Comparison of ENCODE assay signal across 14 cellular contexts in genomic region chr2:217910875-217911212, GRCh38.
DNase-seq lines count a peak whose midpoint lies in the region; ATAC-seq and TF ChIP-seq lines count a peak whose summit lies in the region.
"Had no signal": no experiment of that assay in that cellular context is flagged by ENCODE, and none has a peak within 500 bp of the region (broad histone marks: within the 10 kb centered on the region; RNA-seq: fewer than 3 reads in every experiment).

No MANE protein-coding gene starts in this region.

- no peak overlapping the region for H3K4me3 Mint-ChIP-seq in endodermal cell
- H3K4me3 Mint-ChIP-seq: activated CD4-positive, alpha-beta T cell treated with anti-CD3 and anti-CD28 coated beads for 36 hours; activated naive CD8-positive, alpha-beta T cell treated with anti-CD3 and anti-CD28 coated beads for 36 hours had no signal

- H2AFZ ChIP-seq in PC-3 (ENCODE audit: low read length), result no peak overlapping the region

- POLR2A ChIA-PET in PC-3 (lab: Charles Lee; ENCODE audit: unreplicated experiment), result no interaction called here

- CTCF ChIA-PET in PC-3 (lab: Charles Lee), result no interaction called here

- TF ChIP-seq CTCF in endodermal cell (conservative IDR thresholded peaks at IDR 0.05), result peak; percentile 12
- no peak for TF ChIP-seq CTCF in lung (IDR thresholded peaks at IDR 0.05; ENCODE audit: control extremely low read depth, extremely low read depth)
- no peak for TF ChIP-seq CTCF in spleen (IDR thresholded peaks at IDR 0.05 in 8 of 11, conservative IDR thresholded peaks at IDR 0.05 in 3 of 11)
- TF ChIP-seq CTCF in PC-3 (conservative IDR thresholded peaks at IDR 0.05; ENCODE audit: low read depth, low read length), result no peak

- BruUV-seq in PC-3 (replicated peaks; lab: Mats Ljungman, UMichigan), result no TSS peak

- H3K9me3 Mint-ChIP-seq in endodermal cell, result no peaks in the 10 kb centered on the region
- H3K9me3 Mint-ChIP-seq: activated naive CD8-positive, alpha-beta T cell treated with anti-CD3 and anti-CD28 coated beads for 36 hours had no signal

- DNase-seq in endodermal cell (no peak), lung (ENCODE audit: low spot score) (no peak), spleen (no peak), PC-3 (no peak), NCI-H345 treated with DMSO at 0.1 percent for 48 hours (lab: John Stamatoyannopoulos, UW; ENCODE audit: unreplicated experiment) (no peak), COLO668 (lab: John Stamatoyannopoulos, UW; ENCODE audit: unreplicated experiment) (no peak)
- no peak for DNase-seq in activated CD4-positive, CD25-positive, alpha-beta regulatory T cell treated with anti-CD3 and anti-CD28 coated beads, Interleukin-2, amount 50 U/mL, for 72 hours
- DNase-seq: activated CD4-positive, alpha-beta T cell treated with anti-CD3 and anti-CD28 coated beads for 36 hours; activated naive CD8-positive, alpha-beta T cell treated with anti-CD3 and anti-CD28 coated beads for 36 hours; colonic mucosa; NCI-H1930; NCI-H524 treated with DMSO at 0.1 percent for 48 hours had no signal

- peaks cover 7 to 87% (median 46%) of the 10 kb centered on the region in 11 experiments; a peak in 18 of 22 replicates for H4K20me1 ChIP-seq in BLaER1 treated with 17β-estradiol and CSF1 and Interleukin-3, amounts not matched to agents 10 nM and 100 nM
- H4K20me1 ChIP-seq in PC-3 (ENCODE audit: low read length), result no peaks in the 10 kb centered on the region

- H3K9ac ChIP-seq in BLaER1 treated with 17β-estradiol and CSF1 and Interleukin-3, amounts not matched to agents 10 nM and 100 nM, result no peak overlapping the region; a peak in 1 of 22 replicates
- H3K9ac ChIP-seq in endodermal cell (ENCODE audit: extremely low read depth, low read length, poor library complexity, severe bottlenecking), result no peak overlapping the region
- no peak overlapping the region for H3K9ac ChIP-seq in PC-3 (ENCODE audit: low read length)

- H3K4me1 ChIP-seq in BLaER1 treated with 17β-estradiol and CSF1 and Interleukin-3, amounts not matched to agents 10 nM and 100 nM, result peaks cover 75 to 95% (median 89%) of the 10 kb centered on the region in 10 experiments
- no peaks in the 10 kb centered on the region for H3K4me1 ChIP-seq in endodermal cell (ENCODE audit: control insufficient read depth, insufficient read depth, low read length)
- peaks cover 58 to 64% of the 10 kb centered on the region in 2 donors for H3K4me1 ChIP-seq in lung (ENCODE audit: control insufficient read depth in 2 of 2, insufficient read depth in 2 of 2, low read length in 2 of 2)
- peaks cover 62 to 100% (median 83%) of the 10 kb centered on the region in 6 donors for H3K4me1 ChIP-seq in spleen
- H3K4me1 ChIP-seq in PC-3 (ENCODE audit: insufficient read depth, low read length), result no peaks in the 10 kb centered on the region
- H3K4me1 ChIP-seq: colonic mucosa had no signal

- H3K36me3 Mint-ChIP-seq in endodermal cell (ENCODE audit: low read depth), result no peaks in the 10 kb centered on the region
- H3K36me3 Mint-ChIP-seq: activated naive CD8-positive, alpha-beta T cell treated with anti-CD3 and anti-CD28 coated beads for 36 hours had no signal

- H3K79me2 ChIP-seq in PC-3 (ENCODE audit: low read length), result no peaks in the 10 kb centered on the region

- no peak overlapping the region; a peak in 1 of 20 replicates for H3K4me3 ChIP-seq in BLaER1 treated with 17β-estradiol and CSF1 and Interleukin-3, amounts not matched to agents 10 nM and 100 nM
- H3K4me3 ChIP-seq in endodermal cell (ENCODE audit: low read length) (no peak overlapping the region), lung (no peak overlapping the region), spleen (no peak overlapping the region), PC-3 (ENCODE audit: low read length) (no peak overlapping the region)
- H3K4me3 ChIP-seq: colonic mucosa had no signal

- no peak for ATAC-seq in lung (ENCODE audit: insufficient read depth, low FRiP score)
- ATAC-seq in PC-3, result no peak
- ATAC-seq: activated CD4-positive, alpha-beta T cell treated with anti-CD3 and anti-CD28 coated beads for 36 hours had no signal

- H3K27me3 ChIP-seq in BLaER1 treated with 17β-estradiol and CSF1 and Interleukin-3, amounts not matched to agents 10 nM and 100 nM, result peaks cover 0 to 18% (median 0%) of the 10 kb centered on the region in 11 experiments; a peak in 9 of 22 replicates
- no peaks in the 10 kb centered on the region for H3K27me3 ChIP-seq in endodermal cell (ENCODE audit: control insufficient read depth, insufficient read depth, low read length, poor library complexity, severe bottlenecking)
- H3K27me3 ChIP-seq in lung (ENCODE audit: control insufficient read depth, insufficient read depth), result no peaks in the 10 kb centered on the region
- peaks cover 0 to 3% (median 0%) of the 10 kb centered on the region in 7 donors for H3K27me3 ChIP-seq in spleen (replicated peaks in 1 of 7)
- peaks cover 76% of the 10 kb centered on the region for H3K27me3 ChIP-seq in PC-3 (ENCODE audit: low read length)
- H3K27me3 ChIP-seq: colonic mucosa had no signal

- no peak overlapping the region for H3K27ac ChIP-seq in BLaER1 treated with 17β-estradiol and CSF1 and Interleukin-3, amounts not matched to agents 10 nM and 100 nM
- H3K27ac ChIP-seq in endodermal cell (ENCODE audit: low read depth, low read length), result no peak overlapping the region
- H3K27ac ChIP-seq in lung (ENCODE audit: low read depth in 1 of 2, low read length in 1 of 2), result peak overlapping the region; percentile 93 to 95
- peak overlapping the region; percentile 13 to 88 (median 80) for H3K27ac ChIP-seq in spleen
- no peak overlapping the region for H3K27ac ChIP-seq in PC-3 (ENCODE audit: low read length)
- H3K27ac ChIP-seq: RWPE1 had no signal

- intact Hi-C loops in spleen (cut with DNase I; ENCODE audit: low total_unique reads), result no loop called here
- intact Hi-C loops in PC-3 (cut with micrococcal nuclease), result no loop called here

- no peaks in the 10 kb centered on the region for H3F3A ChIP-seq in PC-3 (ENCODE audit: low read length, unreplicated experiment)

- H3K9me2 ChIP-seq in PC-3 (replicated peaks; ENCODE audit: low read length), result no peaks in the 10 kb centered on the region

- TF ChIP-seq POLR2A in spleen (IDR thresholded peaks at IDR 0.05), result no peak

- H3K27me3 Mint-ChIP-seq in endodermal cell (ENCODE audit: insufficient read depth), result peaks cover 12% of the 10 kb centered on the region

- H3K4me1 Mint-ChIP-seq in endodermal cell, result peaks cover 14% of the 10 kb centered on the region
- H3K4me1 Mint-ChIP-seq: activated CD4-positive, alpha-beta T cell treated with anti-CD3 and anti-CD28 coated beads for 36 hours had no signal

- no peak overlapping the region for H3K27ac Mint-ChIP-seq in endodermal cell
- H3K27ac Mint-ChIP-seq: activated CD4-positive, alpha-beta T cell treated with anti-CD3 and anti-CD28 coated beads for 36 hours; activated naive CD8-positive, alpha-beta T cell treated with anti-CD3 and anti-CD28 coated beads for 36 hours had no signal

- peaks cover 0 to 10% (median 0%) of the 10 kb centered on the region in 11 experiments; a peak in 2 of 22 replicates for H3K36me3 ChIP-seq in BLaER1 treated with 17β-estradiol and CSF1 and Interleukin-3, amounts not matched to agents 10 nM and 100 nM
- H3K36me3 ChIP-seq in endodermal cell (ENCODE audit: control insufficient read depth, insufficient read depth, low read length) (no peaks in the 10 kb centered on the region), lung (ENCODE audit: control insufficient read depth in 2 of 2, insufficient read depth in 2 of 2, low read length in 2 of 2) (peaks cover 0 to 5% of the 10 kb centered on the region in 2 donors), spleen (peaks cover 0 to 20% (median 0%) of the 10 kb centered on the region in 6 donors), PC-3 (ENCODE audit: low read depth, low read length) (no peaks in the 10 kb centered on the region)
- H3K36me3 ChIP-seq: colonic mucosa had no signal

- H3K4me2 ChIP-seq in BLaER1 treated with 17β-estradiol and CSF1 and Interleukin-3, amounts not matched to agents 10 nM and 100 nM, result peak overlapping the region; percentile 62 to 98 (median 87)
- H3K4me2 ChIP-seq in PC-3 (ENCODE audit: low read length), result no peak overlapping the region

- no peaks in the 10 kb centered on the region for H3K9me3 ChIP-seq in BLaER1 treated with 17β-estradiol and CSF1 and Interleukin-3, amounts not matched to agents 10 nM and 100 nM (replicated peaks in 1 of 11)
- H3K9me3 ChIP-seq in endodermal cell (ENCODE audit: control insufficient read depth, low read length) (no peaks in the 10 kb centered on the region), lung (ENCODE audit: control insufficient read depth in 2 of 2, insufficient read depth in 1 of 2, low read length in 1 of 2) (no peaks in the 10 kb centered on the region), spleen (no peaks in the 10 kb centered on the region), PC-3 (ENCODE audit: low read length) (no peaks in the 10 kb centered on the region)
- H3K9me3 ChIP-seq: colonic mucosa had no signal

Comparison
In these comparisons a context has a peak if more than half of its experiments do, and no peak if none do; other contexts are left out.
1. H3K27ac ChIP-seq: peak in lung (2 of 2) and spleen (8 of 8); none in BLaER1 treated with 17β-estradiol and CSF1 and Interleukin-3, amounts not matched to agents 10 nM and 100 nM (0 of 11), endodermal cell (single experiment) and PC-3 (single experiment).